Comparison of ENCODE assay signal across 4 cellular contexts in the genomic region with DNA sequence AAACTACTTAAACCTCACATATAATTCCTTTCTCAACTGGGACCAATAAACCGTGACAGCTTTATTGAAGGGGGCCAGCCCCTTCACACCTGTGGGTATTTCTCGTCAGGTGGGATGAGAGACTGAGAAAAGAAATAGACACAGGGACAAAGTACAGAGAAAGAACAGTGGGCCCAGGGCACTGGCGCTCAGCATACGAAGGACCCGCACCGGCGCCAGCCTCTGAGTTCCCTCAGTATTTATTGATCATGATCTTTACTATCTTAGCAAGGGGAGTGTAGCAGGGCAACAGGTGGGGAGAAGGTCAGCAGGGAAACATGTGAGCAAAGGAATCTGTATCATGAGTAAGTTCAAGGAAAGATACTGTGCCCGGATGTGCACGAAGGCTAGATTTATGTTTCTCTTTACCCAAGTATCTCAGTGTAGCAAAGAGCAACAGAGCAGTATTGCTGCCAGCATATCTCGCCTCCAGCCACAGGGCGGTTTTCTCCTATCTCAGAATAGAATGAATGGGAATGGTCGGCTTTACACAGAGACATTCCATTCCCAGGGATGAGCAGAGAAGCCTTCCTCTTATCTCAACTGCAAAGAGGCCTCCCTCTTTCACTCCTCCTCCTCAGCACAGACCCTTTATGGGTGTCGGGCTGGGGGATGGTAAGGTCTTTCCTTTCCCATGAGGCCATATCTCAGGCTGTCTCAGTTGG. TPM values are rescaled to one million over a fixed set of nuclear protein-coding genes. Genes with fewer than 3 reads are reported as not detected.
"Had no signal": no experiment of that assay in that cellular context is flagged by ENCODE, and none has a peak within 500 bp of the region (broad histone marks: within the 10 kb centered on the region; RNA-seq: fewer than 3 reads in every experiment).

No MANE protein-coding gene starts in this region.

RNA-seq across cellular contexts. Expression of a gene that starts 43.6 kb away (rescaled TPM):
- total RNA-seq: mononuclear cell, natural killer cell, osteoblast had no signal
- polyA plus RNA-seq: neural cell had no signal
